ENCODE assay signal across 17 cellular contexts in the genomic region with DNA sequence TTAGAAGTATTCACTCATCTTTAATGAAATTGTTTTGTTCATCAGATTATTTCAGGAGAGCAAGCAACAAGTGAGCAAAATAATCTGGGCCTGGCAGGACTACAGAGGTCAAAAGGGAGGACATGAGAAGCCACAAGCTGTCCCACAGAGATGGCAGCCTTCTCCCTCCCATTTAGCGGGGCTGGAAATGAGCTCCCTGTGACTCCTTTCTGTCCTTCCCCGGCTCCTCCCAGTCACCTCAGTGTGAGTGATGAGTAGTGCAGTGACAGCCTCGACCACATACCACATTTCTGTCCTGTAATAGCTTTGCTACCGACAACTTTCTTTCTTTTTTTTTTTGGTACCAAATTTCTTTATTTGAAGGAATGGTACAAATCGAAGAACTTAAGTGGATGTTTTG. TPM values are rescaled to one million over a fixed set of nuclear protein-coding genes. Genes with fewer than 3 reads are reported as not detected.
DNase-seq lines count a peak whose midpoint lies in the region; ATAC-seq lines count a peak whose summit lies in the region.
"Had no signal": no experiment of that assay in that cellular context is flagged by ENCODE, and none has a peak within 500 bp of the region (broad histone marks: within the 10 kb centered on the region; RNA-seq: fewer than 3 reads in every experiment).

No MANE protein-coding gene starts in this region.

- peaks cover 92% of the 10 kb centered on the region for H3K4me1 Mint-ChIP-seq in activated naive CD4-positive, alpha-beta T cell treated with anti-CD3 and anti-CD28 coated beads, Interleukin-2, amount 50 U/mL, for 24 hours
- peaks cover 45% of the 10 kb centered on the region for H3K4me1 Mint-ChIP-seq in activated naive CD4-positive, alpha-beta T cell treated with anti-CD3 and anti-CD28 coated beads, Interleukin-2, amount 10 ng/mL, durations not matched to agents 7 days and 5 days

- ATAC-seq in stimulated activated naive CD8-positive, alpha-beta T cell treated with anti-CD3 and anti-CD28 coated beads, Interleukin-15, Interleukin-2, amounts not matched to agents 100 U/mL and 50 U/mL, for 24 hours: peak; percentile 89
- no peak for ATAC-seq in GM19463 (IDR thresholded peaks at IDR 0.05; ENCODE audit: unreplicated experiment)
- ATAC-seq: WTC11 had no signal

- no peak overlapping the region for H3K4me3 Mint-ChIP-seq in activated naive CD4-positive, alpha-beta T cell treated with anti-CD3 and anti-CD28 coated beads, Interleukin-2, amount 50 U/mL, for 24 hours
- H3K4me3 Mint-ChIP-seq in activated naive CD4-positive, alpha-beta T cell treated with anti-CD3 and anti-CD28 coated beads, Interleukin-2, amount 10 ng/mL, durations not matched to agents 7 days and 5 days: no peak overlapping the region
- H3K4me3 Mint-ChIP-seq: nephron progenitor cell, WTC11 had no signal

- peaks cover 16% of the 10 kb centered on the region for H3K36me3 Mint-ChIP-seq in activated naive CD4-positive, alpha-beta T cell treated with anti-CD3 and anti-CD28 coated beads, Interleukin-2, amount 50 U/mL, for 24 hours
- peaks cover 28% of the 10 kb centered on the region for H3K36me3 Mint-ChIP-seq in activated naive CD4-positive, alpha-beta T cell treated with anti-CD3 and anti-CD28 coated beads, Interleukin-2, amount 10 ng/mL, durations not matched to agents 7 days and 5 days

- no peaks in the 10 kb centered on the region for H3K27me3 Mint-ChIP-seq in activated naive CD4-positive, alpha-beta T cell treated with anti-CD3 and anti-CD28 coated beads, Interleukin-2, amount 50 U/mL, for 24 hours
- no peaks in the 10 kb centered on the region for H3K27me3 Mint-ChIP-seq in activated naive CD4-positive, alpha-beta T cell treated with anti-CD3 and anti-CD28 coated beads, Interleukin-2, amount 10 ng/mL, durations not matched to agents 7 days and 5 days

- peak overlapping the region; percentile 53 for H3K27ac Mint-ChIP-seq in activated naive CD4-positive, alpha-beta T cell treated with anti-CD3 and anti-CD28 coated beads, Interleukin-2, amount 50 U/mL, for 24 hours
- no peak overlapping the region for H3K27ac Mint-ChIP-seq in activated naive CD4-positive, alpha-beta T cell treated with anti-CD3 and anti-CD28 coated beads, Interleukin-2, amount 10 ng/mL, durations not matched to agents 7 days and 5 days
- H3K27ac Mint-ChIP-seq: nephron progenitor cell had no signal

- H3K9me3 Mint-ChIP-seq in activated naive CD4-positive, alpha-beta T cell treated with anti-CD3 and anti-CD28 coated beads, Interleukin-2, amount 50 U/mL, for 24 hours: no peaks in the 10 kb centered on the region
- H3K9me3 Mint-ChIP-seq in activated naive CD4-positive, alpha-beta T cell treated with anti-CD3 and anti-CD28 coated beads, Interleukin-2, amount 10 ng/mL, durations not matched to agents 7 days and 5 days: no peaks in the 10 kb centered on the region
- H3K9me3 Mint-ChIP-seq: nephron progenitor cell, WTC11 had no signal

- CTCF ChIA-PET in activated naive CD4-positive, alpha-beta T cell treated with anti-CD3 and anti-CD28 coated beads, Interleukin-2, amount 10 ng/mL, durations not matched to agents 7 days and 5 days (lab: Charles Lee): interaction anchor here (1.0 kb wide), 1 partner anchor 34 kb away, joined by 4 read pairs; no protein-coding TSS in a partner anchor

- DNase-seq in activated naive CD4-positive, alpha-beta T cell treated with anti-CD3 and anti-CD28 coated beads, Interleukin-2, amount 10 ng/mL, durations not matched to agents 7 days and 5 days: no peak
- peak; percentile 67 for DNase-seq in activated CD8-positive, alpha-beta memory T cell treated with anti-CD3 and anti-CD28 coated beads, Interleukin-2, amount 50 U/mL, for 48 hours
- DNase-seq in kidney tubule cell (ENCODE audit: low spot score): peak; percentile 11
- peak; percentile 57 for DNase-seq in stimulated activated naive CD8-positive, alpha-beta T cell treated with anti-CD3 and anti-CD28 coated beads, Interleukin-15, Interleukin-2, amounts not matched to agents 100 U/mL and 50 U/mL, for 24 hours
- DNase-seq in hypothalamus (lab: John Stamatoyannopoulos, UW): no peak
- no peak for DNase-seq in dermis blood vessel endothelial cell
- DNase-seq: adrenal gland, Calu3, erythroblast, head of caudate nucleus, MG63, nephron progenitor cell, sigmoid colon, upper lobe of left lung had no signal

RNA-seq across cellular contexts. Expression of gene RAB7A, which starts 38.0 kb away (rescaled TPM):
- 30.1 and 46.5 TPM in 2 replicates for total RNA-seq in dermis blood vessel endothelial cell

Comparison
In these comparisons a context has a peak if more than half of its experiments do, and no peak if none do; other contexts are left out.
1. DNase-seq: peak in activated CD8-positive, alpha-beta memory T cell treated with anti-CD3 and anti-CD28 coated beads, Interleukin-2, amount 50 U/mL, for 48 hours (single experiment), kidney tubule cell (single experiment) and stimulated activated naive CD8-positive, alpha-beta T cell treated with anti-CD3 and anti-CD28 coated beads, Interleukin-15, Interleukin-2, amounts not matched to agents 100 U/mL and 50 U/mL, for 24 hours (single experiment); none in activated naive CD4-positive, alpha-beta T cell treated with anti-CD3 and anti-CD28 coated beads, Interleukin-2, amount 10 ng/mL, durations not matched to agents 7 days and 5 days (single experiment), hypothalamus (0 of 51) and dermis blood vessel endothelial cell (single experiment).